Comparison of ENCODE assay signal across 8 cellular contexts in genomic region chr1:36384542-36385409, GRCh38. TPM values are rescaled to one million over a fixed set of nuclear protein-coding genes. Genes with fewer than 3 reads are reported as not detected.
A peak's percentile ranks its signal among the peaks of the same experiment; 100 is the strongest.
DNase-seq lines count a peak whose midpoint lies in the region; ATAC-seq and TF ChIP-seq lines count a peak whose summit lies in the region.

No MANE protein-coding gene starts in this region.

- H3K4me3 ChIP-seq in BLaER1 treated with 17β-estradiol and CSF1 and Interleukin-3, amounts not matched to agents 10 nM and 100 nM = peak overlapping the region; percentile 77 to 97 (median 90)
- H3K4me3 ChIP-seq in OCI-LY1 (ENCODE audit: low read depth, low read length, poor library complexity, severe bottlenecking) = peak overlapping the region; percentile 95
- peak overlapping the region; percentile 76 for H3K4me3 ChIP-seq in cardiac muscle cell

- H4K20me1 ChIP-seq in BLaER1 treated with 17β-estradiol and CSF1 and Interleukin-3, amounts not matched to agents 10 nM and 100 nM = peaks cover 18 to 57% (median 50%) of the 10 kb centered on the region in 11 experiments; a peak in 20 of 22 replicates
- no peaks in the 10 kb centered on the region for H4K20me1 ChIP-seq in OCI-LY1 (ENCODE audit: insufficient read depth, low read length)

- peaks cover 27% of the 10 kb centered on the region for H3K79me2 ChIP-seq in OCI-LY1 (ENCODE audit: insufficient read depth, low read length)

- H2AFZ ChIP-seq in OCI-LY1 (ENCODE audit: low read length) = no peak overlapping the region

- H3K27ac ChIP-seq in BLaER1 treated with 17β-estradiol and CSF1 and Interleukin-3, amounts not matched to agents 10 nM and 100 nM = peak overlapping the region; percentile 62 to 99 (median 84)
- H3K27ac ChIP-seq in OCI-LY1 (ENCODE audit: low read depth, low read length, poor library complexity, severe bottlenecking) (peak overlapping the region; percentile 59), cardiac muscle cell (peak overlapping the region; percentile 90)

- peak overlapping the region; percentile 78 to 96 (median 88) for H3K9ac ChIP-seq in BLaER1 treated with 17β-estradiol and CSF1 and Interleukin-3, amounts not matched to agents 10 nM and 100 nM
- H3K9ac ChIP-seq in OCI-LY1 (ENCODE audit: low read length) = peak overlapping the region; percentile 93

- peak; percentile 45 for DNase-seq in HFFc6
- peak; percentile 35 for DNase-seq in activated naive CD8-positive, alpha-beta T cell treated with anti-CD3 and anti-CD28 coated beads for 36 hours
- peak; percentile 16 to 59 for DNase-seq in cardiac muscle cell (ENCODE audit: low read depth in 1 of 2, low spot score in 1 of 2)
- no peak for DNase-seq in osteocyte (ENCODE audit: extremely low spot score, unreplicated experiment)
- no peak for DNase-seq in GM19238 (ENCODE audit: insufficient read length, low spot score)

- H3K4me1 Mint-ChIP-seq in HFFc6 (ENCODE audit: low read depth) (peaks cover 68% of the 10 kb centered on the region), osteocyte (ENCODE audit: unreplicated experiment) (peaks cover 52% of the 10 kb centered on the region)
- H3K4me1 Mint-ChIP-seq in activated naive CD8-positive, alpha-beta T cell treated with anti-CD3 and anti-CD28 coated beads for 36 hours = peaks cover 68% of the 10 kb centered on the region

- peak overlapping the region; percentile 93 for H3K4me3 Mint-ChIP-seq in HFFc6
- peak overlapping the region; percentile 89 for H3K4me3 Mint-ChIP-seq in activated naive CD8-positive, alpha-beta T cell treated with anti-CD3 and anti-CD28 coated beads for 36 hours
- H3K4me3 Mint-ChIP-seq in osteocyte (ENCODE audit: unreplicated experiment) = peak overlapping the region; percentile 90

- no peaks in the 10 kb centered on the region for H3F3A ChIP-seq in OCI-LY1 (ENCODE audit: insufficient read depth, low read length)

- peak overlapping the region; percentile 85 to 99 (median 95) for H3K4me2 ChIP-seq in BLaER1 treated with 17β-estradiol and CSF1 and Interleukin-3, amounts not matched to agents 10 nM and 100 nM
- peak overlapping the region; percentile 84 for H3K4me2 ChIP-seq in OCI-LY1 (ENCODE audit: low read length)

- ATAC-seq in GM18505 (IDR thresholded peaks at IDR 0.05; ENCODE audit: unreplicated experiment) = no peak

- H3K27ac Mint-ChIP-seq in HFFc6 (peak overlapping the region; percentile 84), osteocyte (ENCODE audit: unreplicated experiment) (peak overlapping the region; percentile 90)
- H3K27ac Mint-ChIP-seq in activated naive CD8-positive, alpha-beta T cell treated with anti-CD3 and anti-CD28 coated beads for 36 hours = peak overlapping the region; percentile 78

- H3K27me3 ChIP-seq in BLaER1 treated with 17β-estradiol and CSF1 and Interleukin-3, amounts not matched to agents 10 nM and 100 nM = no peaks in the 10 kb centered on the region
- H3K27me3 ChIP-seq in OCI-LY1 (ENCODE audit: insufficient read depth, low read length) (no peaks in the 10 kb centered on the region), cardiac muscle cell (no peaks in the 10 kb centered on the region)

- peaks cover 0 to 37% (median 10%) of the 10 kb centered on the region in 11 experiments; a peak in 9 of 22 replicates for H3K36me3 ChIP-seq in BLaER1 treated with 17β-estradiol and CSF1 and Interleukin-3, amounts not matched to agents 10 nM and 100 nM
- H3K36me3 ChIP-seq in OCI-LY1 (ENCODE audit: insufficient read depth, low read length) (peaks cover 7% of the 10 kb centered on the region; the same call in 1 of the 2 replicates), cardiac muscle cell (no peaks in the 10 kb centered on the region)

- TF ChIP-seq POLR2A in GM18505 (IDR thresholded peaks at IDR 0.05; ENCODE audit: borderline replicate concordance, extremely low read depth, insufficient read depth, insufficient read length) = no peak

- H3K9me3 Mint-ChIP-seq in HFFc6 (no peaks in the 10 kb centered on the region), osteocyte (ENCODE audit: unreplicated experiment) (no peaks in the 10 kb centered on the region)
- H3K9me3 Mint-ChIP-seq in activated naive CD8-positive, alpha-beta T cell treated with anti-CD3 and anti-CD28 coated beads for 36 hours = no peaks in the 10 kb centered on the region

- TF ChIP-seq CTCF in HFFc6 (IDR thresholded peaks at IDR 0.05) = no peak
- TF ChIP-seq CTCF in OCI-LY1 (IDR thresholded peaks at IDR 0.05; ENCODE audit: low read length) = no peak
- no peak for TF ChIP-seq CTCF in cardiac muscle cell (IDR thresholded peaks at IDR 0.05; ENCODE audit: low read depth, low read length)
- no peak for TF ChIP-seq CTCF in osteocyte (IDR thresholded peaks at IDR 0.05)

- no peaks in the 10 kb centered on the region for H3K9me3 ChIP-seq in BLaER1 treated with 17β-estradiol and CSF1 and Interleukin-3, amounts not matched to agents 10 nM and 100 nM (replicated peaks in 1 of 11)
- H3K9me3 ChIP-seq in OCI-LY1 (ENCODE audit: low read length) (no peaks in the 10 kb centered on the region), cardiac muscle cell (ENCODE audit: low read depth) (no peaks in the 10 kb centered on the region)

- H3K4me1 ChIP-seq in BLaER1 treated with 17β-estradiol and CSF1 and Interleukin-3, amounts not matched to agents 10 nM and 100 nM = peaks cover 41 to 81% (median 55%) of the 10 kb centered on the region in 10 experiments
- peaks cover 61% of the 10 kb centered on the region for H3K4me1 ChIP-seq in OCI-LY1 (ENCODE audit: insufficient read depth, low read length, severe bottlenecking)
- peaks cover 22% of the 10 kb centered on the region for H3K4me1 ChIP-seq in cardiac muscle cell (ENCODE audit: low read depth)

- H3K36me3 Mint-ChIP-seq in HFFc6 (ENCODE audit: low read depth) (peaks cover 14% of the 10 kb centered on the region; the same call in 1 of the 2 replicates), osteocyte (ENCODE audit: unreplicated experiment) (peaks cover 4% of the 10 kb centered on the region)
- peaks cover 9% of the 10 kb centered on the region for H3K36me3 Mint-ChIP-seq in activated naive CD8-positive, alpha-beta T cell treated with anti-CD3 and anti-CD28 coated beads for 36 hours

- H3K9me2 ChIP-seq in OCI-LY1 (ENCODE audit: low read depth, low read length) = no peaks in the 10 kb centered on the region

- H3K27me3 Mint-ChIP-seq in HFFc6 (ENCODE audit: insufficient read depth) (peaks cover 7% of the 10 kb centered on the region), osteocyte (ENCODE audit: unreplicated experiment) (no peaks in the 10 kb centered on the region)
- H3K27me3 Mint-ChIP-seq in activated naive CD8-positive, alpha-beta T cell treated with anti-CD3 and anti-CD28 coated beads for 36 hours = peaks cover 4% of the 10 kb centered on the region

RNA-seq across cellular contexts. Expression of gene STK40, which starts 0.9 kb away (rescaled TPM):
- 10 to 100 TPM; 24.1 to 26.5 (median 25.1) TPM for total RNA-seq in HFFc6 (2021; fragmentation: NEBNext Ultra II Directional; extraction: Animal tissue kit (Norgen Biotek cat#: 25700))
- 10 to 100 TPM; 43.1 to 51.5 TPM for total RNA-seq in activated naive CD8-positive, alpha-beta T cell treated with anti-CD3 and anti-CD28 coated beads for 36 hours
- total RNA-seq in cardiac muscle cell (37.0 and 38.5 TPM in 2 replicates), osteocyte (42.0 and 45.0 TPM in 2 replicates)
- 43.9 and 51.1 TPM in 2 replicates for polyA plus RNA-seq in cardiac muscle cell

RNA-seq across cellular contexts. Expression of gene LSM10, which starts 12.9 kb away (rescaled TPM):
- total RNA-seq in HFFc6 (2021; fragmentation: NEBNext Ultra II Directional; extraction: Animal tissue kit (Norgen Biotek cat#: 25700)) = 10 to 100 TPM; 44.6 to 58.7 (median 49.6) TPM
- total RNA-seq in activated naive CD8-positive, alpha-beta T cell treated with anti-CD3 and anti-CD28 coated beads for 36 hours = 10 to 100 TPM; 64.1 to 66.8 TPM
- 15.9 and 20.6 TPM in 2 replicates for total RNA-seq in cardiac muscle cell
- 70.7 and 75.7 TPM in 2 replicates for polyA plus RNA-seq in cardiac muscle cell
- total RNA-seq in osteocyte = 46.5 and 48.2 TPM in 2 replicates

Comparison
In these comparisons a context has a peak if more than half of its experiments do, and no peak if none do; other contexts are left out.
1. DNase-seq: peak in HFFc6 (single experiment), activated naive CD8-positive, alpha-beta T cell treated with anti-CD3 and anti-CD28 coated beads for 36 hours (single experiment) and cardiac muscle cell (2 of 2); none in osteocyte (single experiment) and GM19238 (single experiment).
2. Peak in every context shown above with its lines, with median percentiles within 50 percentile points of each other: H3K27ac ChIP-seq, H3K4me3 ChIP-seq, H3K27ac Mint-ChIP-seq and H3K4me3 Mint-ChIP-seq.